ENCODE assay signal across 8 cellular contexts in genomic region chr4:40750461-40751258, GRCh38. TPM values are rescaled to one million over a fixed set of nuclear protein-coding genes. Genes with fewer than 3 reads are reported as not detected.
DNase-seq lines count a peak whose midpoint lies in the region; ATAC-seq, FAIRE-seq and TF ChIP-seq lines count a peak whose summit lies in the region.

No MANE protein-coding gene starts in this region.

- peak overlapping the region; percentile 75 for H3K4me3 ChIP-seq in A549
- peak overlapping the region; percentile 74 for H3K4me3 ChIP-seq in GM23338
- H3K4me3 ChIP-seq in brain microvascular endothelial cell (ENCODE audit: low read depth, low read length): peak overlapping the region; percentile 52
- peak overlapping the region; percentile 49 for H3K4me3 ChIP-seq in urinary bladder (ENCODE audit: low read depth, low read length)

- H3K27ac ChIP-seq in A549 (peak overlapping the region; percentile 80 to 87), GM23338 (ENCODE audit: low read depth) (peak overlapping the region; percentile 81), brain microvascular endothelial cell (no peak overlapping the region), urinary bladder (ENCODE audit: low read depth) (no peak overlapping the region)

- TF ChIP-seq EP300 in A549 (IDR thresholded peaks at IDR 0.05): no peak

- WGBS in A549 (ENCODE audit: missing lambda C conversion rate): 81% methylated on average over 29 of the region's 30 CpGs
- WGBS in urinary bladder: 13% methylated on average over 30 of the region's 30 CpGs

- H3K36me3 ChIP-seq in GM23338 (ENCODE audit: insufficient read depth) (peaks cover 5% of the 10 kb centered on the region), brain microvascular endothelial cell (replicated peaks) (no peaks in the 10 kb centered on the region), urinary bladder (ENCODE audit: insufficient read depth) (no peaks in the 10 kb centered on the region)

- H3K27ac Mint-ChIP-seq in GM23338 (peak overlapping the region; percentile 89), memory B cell (peak overlapping the region; percentile 53)

- no peak for FAIRE-seq in A549 (lab: Jason Lieb, UNC)

- peaks cover 18% of the 10 kb centered on the region for H3K9me3 Mint-ChIP-seq in GM23338
- H3K9me3 Mint-ChIP-seq in memory B cell: peaks cover 2% of the 10 kb centered on the region

- peaks cover 15% of the 10 kb centered on the region for H3K27me3 Mint-ChIP-seq in GM23338 (ENCODE audit: insufficient read depth, low read depth, poor library complexity)
- H3K27me3 Mint-ChIP-seq in memory B cell: peaks cover 9% of the 10 kb centered on the region

- DNase-seq in A549 (ENCODE audit: low read depth in 1 of 2, low spot score in 1 of 2): no peak
- peak; percentile 89 for DNase-seq in GM23338 (ENCODE audit: low spot score)
- no peak for DNase-seq in brain microvascular endothelial cell
- no peak for DNase-seq in memory B cell (ENCODE audit: low spot score in 2 of 2)
- DNase-seq in amygdala (lab: John Stamatoyannopoulos, UW): no peak

- no peak for TF ChIP-seq RAD21 in A549 (conservative IDR thresholded peaks at IDR 0.05 in 1 of 2, IDR thresholded peaks at IDR 0.05 in 1 of 2)

- H3K9me2 ChIP-seq in GM23338 (ENCODE audit: insufficient read depth): no peaks in the 10 kb centered on the region

- peaks cover 38% of the 10 kb centered on the region for H3K36me3 Mint-ChIP-seq in GM23338 (ENCODE audit: low read depth)
- peaks cover 3% of the 10 kb centered on the region for H3K36me3 Mint-ChIP-seq in memory B cell

- no peaks in the 10 kb centered on the region for H3K9me3 ChIP-seq in A549

- peaks cover 25% of the 10 kb centered on the region for H3K4me1 Mint-ChIP-seq in GM23338
- H3K4me1 Mint-ChIP-seq in memory B cell: no peaks in the 10 kb centered on the region

- peaks cover 32% of the 10 kb centered on the region for H3K79me2 ChIP-seq in GM23338 (replicated peaks; ENCODE audit: insufficient read depth)

- in situ Hi-C loops in brain microvascular endothelial cell (cut with HindIII; ENCODE audit: low pct_ligation_motif_present, low sequenced_read_pairs): no loop called here

- H3K4me2 ChIP-seq in A549 (peak overlapping the region; percentile 91), GM23338 (peak overlapping the region; percentile 86)

- no peak overlapping the region for H2AFZ ChIP-seq in GM23338

- H3F3A ChIP-seq in GM23338 (replicated peaks; ENCODE audit: low read depth): no peaks in the 10 kb centered on the region

- H3K27me3 ChIP-seq in GM23338 (ENCODE audit: insufficient read depth): no peaks in the 10 kb centered on the region
- H3K27me3 ChIP-seq in brain microvascular endothelial cell (replicated peaks): peaks cover 25% of the 10 kb centered on the region

- ATAC-seq in A549 (no peak), GM23338 (peak; percentile 47), memory B cell (ENCODE audit: low read depth) (no peak), HG02870 (IDR thresholded peaks at IDR 0.05; ENCODE audit: unreplicated experiment) (no peak), GM18505 (IDR thresholded peaks at IDR 0.05; ENCODE audit: unreplicated experiment) (no peak)

- TF ChIP-seq CTCF in A549 (IDR thresholded peaks at IDR 0.05): no peak
- TF ChIP-seq CTCF in GM23338 (conservative IDR thresholded peaks at IDR 0.05; ENCODE audit: low read depth in 2 of 2): no peak
- TF ChIP-seq CTCF in brain microvascular endothelial cell (IDR thresholded peaks at IDR 0.05; ENCODE audit: low read depth, low read length, missing control alignments): no peak

- H4K20me1 ChIP-seq in GM23338 (replicated peaks; ENCODE audit: insufficient read depth): no peaks in the 10 kb centered on the region

- POLR2A ChIA-PET in A549 (lab: Yijun Ruan, JAX): interaction anchor here (0.7 kb wide), 2 partner anchors 116 to 167 kb away, joined by 3 read pairs; no protein-coding TSS in a partner anchor

- H3K4me1 ChIP-seq in A549 (no peaks in the 10 kb centered on the region), GM23338 (ENCODE audit: insufficient read depth) (peaks cover 7% of the 10 kb centered on the region; the same call in 1 of the 2 replicates), urinary bladder (ENCODE audit: insufficient read depth) (no peaks in the 10 kb centered on the region)

- CTCF ChIA-PET in A549 (lab: Yijun Ruan, JAX): interaction anchor here (1.2 kb wide), 1 partner anchor 694 kb away, joined by 3 read pairs; the partner anchor contains the start of gene N4BP2

- TF ChIP-seq POLR2A in A549 (IDR thresholded peaks at IDR 0.05; ENCODE audit: low read length) (no peak), GM18505 (IDR thresholded peaks at IDR 0.05; ENCODE audit: borderline replicate concordance, extremely low read depth, insufficient read depth, insufficient read length) (no peak)

- H3K4me3 Mint-ChIP-seq in GM23338 (peak overlapping the region; percentile 93), memory B cell (peak overlapping the region; percentile 86)

TF ChIP-seq in A549, 52 proteins besides CTCF, POLR2A, EP300 and RAD21 (continues in another document):
- TF ChIP-seq E2F6 (IDR thresholded peaks at IDR 0.05; ENCODE audit: borderline replicate concordance, low read depth): no peak
- no peak for TF ChIP-seq CBX2 (IDR thresholded peaks at IDR 0.05; ENCODE audit: borderline replicate concordance, low read depth)
- no peak for TF ChIP-seq FOSL2 (IDR thresholded peaks at IDR 0.05)
- no peak for TF ChIP-seq FOSL2 (CRISPR knock-in tag; IDR thresholded peaks at IDR 0.05)
- no peak for TF ChIP-seq CEBPB (IDR thresholded peaks at IDR 0.05)
- no peak for TF ChIP-seq NFE2L2 (conservative IDR thresholded peaks at IDR 0.05; ENCODE audit: low read length)
- TF ChIP-seq MYC (IDR thresholded peaks at IDR 0.05; ENCODE audit: borderline replicate concordance, low read length): no peak
- TF ChIP-seq ELK1 (IDR thresholded peaks at IDR 0.05; ENCODE audit: low read depth, low read length): no peak
- no peak for TF ChIP-seq NR3C1 (IDR thresholded peaks at IDR 0.05)
- TF ChIP-seq NPAS2 (CRISPR knock-in tag; IDR thresholded peaks at IDR 0.05; ENCODE audit: borderline replicate concordance): no peak
- TF ChIP-seq ZFP36 (IDR thresholded peaks at IDR 0.05; ENCODE audit: borderline replicate concordance, partially characterized antibody): no peak
- no peak for TF ChIP-seq ESRRA (IDR thresholded peaks at IDR 0.05; ENCODE audit: borderline replicate concordance, low read length)

TF ChIP-seq in GM23338, 12 proteins besides CTCF, POLR2A, EP300 and RAD21 (continues in another document):
- TF ChIP-seq JUNB (IDR thresholded peaks at IDR 0.05; ENCODE audit: unreplicated experiment): no peak
- no peak for TF ChIP-seq STAT1 (IDR thresholded peaks at IDR 0.05; ENCODE audit: unreplicated experiment)
- TF ChIP-seq ZNF114 (CRISPR knock-in tag; IDR thresholded peaks at IDR 0.05): no peak
- no peak for TF ChIP-seq ETS1 (IDR thresholded peaks at IDR 0.05)
- no peak for TF ChIP-seq EZH2phosphoT487 (IDR thresholded peaks at IDR 0.05; ENCODE audit: unreplicated experiment)
- TF ChIP-seq REST (IDR thresholded peaks at IDR 0.05; ENCODE audit: unreplicated experiment): peak; percentile 10
- peak; percentile 45; the same call in 1 of the 2 replicates for TF ChIP-seq CREB1 (CRISPR knock-in tag; IDR thresholded peaks at IDR 0.05; ENCODE audit: low read depth)
- no peak for TF ChIP-seq EZH2 (IDR thresholded peaks at IDR 0.05; ENCODE audit: low read depth, unreplicated experiment)
- no peak for TF ChIP-seq ZNF331 (CRISPR knock-in tag; IDR thresholded peaks at IDR 0.05; ENCODE audit: low read depth)
- TF ChIP-seq NANOG (IDR thresholded peaks at IDR 0.05; ENCODE audit: borderline replicate concordance): no peak

RNA-seq across cellular contexts. Expression of gene NSUN7, which starts 0.9 kb away (rescaled TPM):
- polyA plus RNA-seq in A549 (2011; rRNA removed) (1.4 and 1.5 TPM in 2 replicates), A549 (2017; fragmentation: RNase III; extraction: RNeasy Plus Mini Kit Qiagen cat#74134 plus additional on column Dnase treatment) (0.42 to 0.65 TPM (median 0.59 TPM) in 3 replicates), GM23338 (2016; fragmentation: Nextera tagmentation; extraction: Ambion mirVana) (27.3 and 29.0 TPM in 2 replicates), urinary bladder (1.2 TPM)
- 0.37 and 0.49 TPM in 2 replicates for polyA plus RNA-seq in A549 (2012; cell fraction: cytosol; rRNA removed)
- polyA plus RNA-seq in A549 (2012; cell fraction: nucleus; rRNA removed): 0.27 and 0.38 TPM in 2 replicates
- polyA minus RNA-seq in A549 (2011; rRNA and poly(A)+ RNA removed): 1.2 and 1.3 TPM in 2 replicates
- 28.8 and 31.3 TPM in 2 replicates for total RNA-seq in GM23338 (2014; rRNA removed; shearing (Covaris generic))
- 9.0 TPM for total RNA-seq in urinary bladder

Comparison
In these comparisons a context has a peak if more than half of its experiments do, and no peak if none do; other contexts are left out.
1. H3K27ac ChIP-seq: peak in A549 (2 of 2) and GM23338 (single experiment); none in brain microvascular endothelial cell (single experiment) and urinary bladder (single experiment).
2. RNA of gene NSUN7, which starts 0.9 kb away (polyA plus RNA-seq): 27.3 to 29.0 TPM in GM23338; 0.27 to 1.5 TPM in A549 and 1.2 TPM in urinary bladder (single experiment); every median in the first group is over 10 times any median in the second.
3. Peak in every context shown above with its lines, with median percentiles within 50 percentile points of each other: H3K4me3 ChIP-seq.